In the genomic region with DNA sequence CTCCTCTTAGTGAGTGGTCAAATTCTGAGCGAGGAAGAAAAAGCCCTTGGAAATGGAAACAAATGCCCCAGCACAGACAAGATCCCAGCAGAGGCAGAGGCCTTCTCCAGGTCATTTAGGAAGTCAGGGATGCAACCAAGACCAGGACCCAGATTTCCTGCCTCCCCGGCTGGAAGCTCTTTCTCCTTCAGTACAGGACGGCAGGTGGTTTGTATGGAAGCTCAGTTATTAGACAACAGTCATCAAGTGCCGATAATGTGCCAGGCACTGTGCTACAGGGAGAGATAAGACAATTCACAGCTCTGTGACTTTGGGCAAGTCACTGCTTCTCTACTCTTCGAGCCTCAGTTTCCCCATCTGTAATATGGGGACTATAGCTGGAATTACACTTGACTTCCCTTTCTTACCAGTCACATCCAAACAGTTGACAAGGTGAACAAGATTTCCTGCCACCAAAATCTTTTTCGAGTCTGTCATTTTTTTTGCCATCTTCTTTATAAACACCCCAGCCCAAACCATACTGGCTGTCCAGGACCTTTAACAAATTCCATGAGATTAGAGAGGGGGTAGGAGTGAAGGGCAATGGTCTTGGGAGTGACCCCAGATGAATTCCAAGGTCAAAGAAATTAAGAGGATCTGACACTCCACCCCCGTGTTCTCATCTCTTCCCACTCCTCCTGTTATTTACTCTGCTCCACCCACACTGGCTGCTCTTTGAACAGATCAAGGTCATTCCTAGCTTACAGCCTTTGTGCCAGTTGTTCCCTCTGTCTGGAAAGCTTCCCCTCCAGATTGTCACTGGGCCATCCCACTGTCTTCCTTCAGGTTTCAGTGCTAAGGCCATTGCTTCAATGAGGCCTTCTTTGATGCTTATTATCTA, we compare ENCODE assay signal across 10 cellular contexts. TPM values are rescaled to one million over a fixed set of nuclear protein-coding genes. Genes with fewer than 3 reads are reported as not detected.
DNase-seq lines count a peak whose midpoint lies in the region; ATAC-seq and TF ChIP-seq lines count a peak whose summit lies in the region.
"Had no signal": no experiment of that assay in that cellular context is flagged by ENCODE, and none has a peak within 500 bp of the region (broad histone marks: within the 10 kb centered on the region; RNA-seq: fewer than 3 reads in every experiment).

No MANE protein-coding gene starts in this region.

- TF ChIP-seq CTCF in OCI-LY3 (IDR thresholded peaks at IDR 0.05; ENCODE audit: low read depth, low read length): no peak
- TF ChIP-seq CTCF in endothelial cell (IDR thresholded peaks at IDR 0.05; ENCODE audit: unreplicated experiment): no peak
- TF ChIP-seq CTCF in smooth muscle cell (IDR thresholded peaks at IDR 0.05; ENCODE audit: borderline replicate concordance, insufficient read depth, poor library complexity, severe bottlenecking): no peak
- TF ChIP-seq CTCF in gastroesophageal sphincter (IDR thresholded peaks at IDR 0.05): no peak

- H3K79me2 ChIP-seq in OCI-LY3 (ENCODE audit: low read length): no peaks in the 10 kb centered on the region
- H3K79me2 ChIP-seq in smooth muscle cell (ENCODE audit: low read depth): no peaks in the 10 kb centered on the region

- ATAC-seq in gastroesophageal sphincter (no peak), HG03108 (IDR thresholded peaks at IDR 0.05; ENCODE audit: unreplicated experiment) (no peak)

- TF ChIP-seq POLR2A in gastroesophageal sphincter (IDR thresholded peaks at IDR 0.05): no peak

- H2AFZ ChIP-seq in OCI-LY3 (ENCODE audit: low read depth, low read length) (0 out of 2 replicates have a peak overlapping the region, but pooled peaks have one; percentile 10), smooth muscle cell (ENCODE audit: low read depth) (no peak overlapping the region)

- WGBS in smooth muscle cell (ENCODE audit: low lambda C conversion rate): 77% methylated on average over 7 of the region's 7 CpGs
- 60 to 62% methylated on average over 4 to 7 of the region's 7 CpGs for WGBS in gastroesophageal sphincter (ENCODE audit: low coverage in 1 of 2), 2 donors

- H3K36me3 ChIP-seq in OCI-LY3 (replicated peaks; ENCODE audit: low read depth, low read length) (no peaks in the 10 kb centered on the region), smooth muscle cell (ENCODE audit: low read depth) (no peaks in the 10 kb centered on the region), gastroesophageal sphincter (no peaks in the 10 kb centered on the region)

- peaks cover 47% of the 10 kb centered on the region for H3K27me3 Mint-ChIP-seq in T-helper 2 cell treated with Interferon-gamma antibody and Interleukin-4, amounts not matched to agents 5 μg/mL and 100 μg/mL, for 36 hours (ENCODE audit: low read depth)
- peaks cover 16% of the 10 kb centered on the region for H3K27me3 Mint-ChIP-seq in endothelial cell (ENCODE audit: unreplicated experiment)

- H3K9me3 ChIP-seq in OCI-LY3 (ENCODE audit: insufficient read depth, low read length): no peaks in the 10 kb centered on the region
- no peaks in the 10 kb centered on the region for H3K9me3 ChIP-seq in smooth muscle cell (replicated peaks; ENCODE audit: low read depth)
- no peaks in the 10 kb centered on the region for H3K9me3 ChIP-seq in gastroesophageal sphincter
- H3K9me3 ChIP-seq: body of pancreas had no signal

- H3K4me3 Mint-ChIP-seq in T-helper 2 cell treated with Interferon-gamma antibody and Interleukin-4, amounts not matched to agents 5 μg/mL and 100 μg/mL, for 36 hours: peak overlapping the region; percentile 36
- H3K4me3 Mint-ChIP-seq in endothelial cell (ENCODE audit: unreplicated experiment): no peak overlapping the region

- no peaks in the 10 kb centered on the region for H4K20me1 ChIP-seq in OCI-LY3 (ENCODE audit: insufficient read depth, low read length)
- no peaks in the 10 kb centered on the region for H4K20me1 ChIP-seq in smooth muscle cell (ENCODE audit: low read depth)

- peaks cover 2% of the 10 kb centered on the region for H3K36me3 Mint-ChIP-seq in T-helper 2 cell treated with Interferon-gamma antibody and Interleukin-4, amounts not matched to agents 5 μg/mL and 100 μg/mL, for 36 hours (ENCODE audit: low read depth)
- peaks cover 13% of the 10 kb centered on the region for H3K36me3 Mint-ChIP-seq in endothelial cell (ENCODE audit: low read depth, unreplicated experiment)

- peak overlapping the region; percentile 81 for H3K4me2 ChIP-seq in OCI-LY3 (ENCODE audit: low read length)
- H3K4me2 ChIP-seq in smooth muscle cell: peak overlapping the region; percentile 76

- H3K9ac ChIP-seq in OCI-LY3 (ENCODE audit: low read length) (no peak overlapping the region), smooth muscle cell (ENCODE audit: low read depth) (no peak overlapping the region)

- H3K27ac Mint-ChIP-seq in T-helper 2 cell treated with Interferon-gamma antibody and Interleukin-4, amounts not matched to agents 5 μg/mL and 100 μg/mL, for 36 hours: no peak overlapping the region
- H3K27ac Mint-ChIP-seq in endothelial cell (ENCODE audit: unreplicated experiment): peak overlapping the region; percentile 44

- H3F3A ChIP-seq in smooth muscle cell (ENCODE audit: low read depth): no peaks in the 10 kb centered on the region

- no peak for TF ChIP-seq EP300 in gastroesophageal sphincter (IDR thresholded peaks at IDR 0.05)

- H3K9me3 Mint-ChIP-seq in T-helper 2 cell treated with Interferon-gamma antibody and Interleukin-4, amounts not matched to agents 5 μg/mL and 100 μg/mL, for 36 hours: no peaks in the 10 kb centered on the region
- H3K9me3 Mint-ChIP-seq in endothelial cell (ENCODE audit: unreplicated experiment): no peaks in the 10 kb centered on the region

- no peak overlapping the region for H3K27ac ChIP-seq in OCI-LY3 (ENCODE audit: low read length)
- no peak overlapping the region for H3K27ac ChIP-seq in smooth muscle cell (ENCODE audit: low read depth)
- H3K27ac ChIP-seq in gastroesophageal sphincter: no peak overlapping the region
- H3K27ac ChIP-seq: body of pancreas had no signal

- H3K4me1 Mint-ChIP-seq in T-helper 2 cell treated with Interferon-gamma antibody and Interleukin-4, amounts not matched to agents 5 μg/mL and 100 μg/mL, for 36 hours (ENCODE audit: low read depth): peaks cover 29% of the 10 kb centered on the region
- H3K4me1 Mint-ChIP-seq in endothelial cell (ENCODE audit: unreplicated experiment): peaks cover 7% of the 10 kb centered on the region

- peaks cover 10% of the 10 kb centered on the region for H3K4me1 ChIP-seq in OCI-LY3 (ENCODE audit: low read length)
- peaks cover 6% of the 10 kb centered on the region for H3K4me1 ChIP-seq in smooth muscle cell (ENCODE audit: low read depth)
- peaks cover 0 to 19% (median 12%) of the 10 kb centered on the region in 3 donors for H3K4me1 ChIP-seq in gastroesophageal sphincter

- H3K27me3 ChIP-seq in OCI-LY3 (ENCODE audit: low read depth, low read length) (peaks cover 11% of the 10 kb centered on the region; the same call in 1 of the 2 replicates), smooth muscle cell (ENCODE audit: low read depth) (no peaks in the 10 kb centered on the region), gastroesophageal sphincter (peaks cover 100% of the 10 kb centered on the region)

- DNase-seq in T-helper 2 cell treated with Interferon-gamma antibody and Interleukin-4, amounts not matched to agents 5 μg/mL and 100 μg/mL, for 36 hours (ENCODE audit: low spot score): no peak
- DNase-seq in T-helper 2 cell (no peak), endothelial cell (ENCODE audit: low spot score) (no peak), smooth muscle cell (lab: John Stamatoyannopoulos, UW; ENCODE audit: unreplicated experiment) (no peak), UCSD-AML1 (lab: John Stamatoyannopoulos, UW; ENCODE audit: unreplicated experiment) (no peak)

- H3K4me3 ChIP-seq in OCI-LY3 (ENCODE audit: low read length) (peak overlapping the region; percentile 68), smooth muscle cell (no peak overlapping the region), gastroesophageal sphincter (no peak overlapping the region)
- H3K4me3 ChIP-seq: body of pancreas had no signal

RNA-seq across cellular contexts. Expression of a gene that starts 6.0 kb away (rescaled TPM):
- total RNA-seq in endothelial cell (ENCODE audit: unreplicated experiment) (9.7 TPM), smooth muscle cell (4.9 and 6.3 TPM in 2 replicates), gastroesophageal sphincter (1 to 10 TPM in 2 of 4 donors, under 1 TPM in 1, not detected in 1; 0.15 to 3.9 (median 1.2) TPM)
- 5.9 and 27.2 TPM in 2 replicates for polyA plus RNA-seq in smooth muscle cell
- polyA plus RNA-seq: AG04450 had no signal

RNA-seq across cellular contexts. Expression of a gene that starts 14.3 kb away (rescaled TPM):
- total RNA-seq in endothelial cell (ENCODE audit: unreplicated experiment): 8.8 TPM
- 0.09 and 0.40 TPM in 2 replicates for total RNA-seq in smooth muscle cell
- 1.2 and 1.3 TPM in 2 replicates for polyA plus RNA-seq in smooth muscle cell
- not detected for total RNA-seq in gastroesophageal sphincter
- total RNA-seq: body of pancreas had no signal

RNA-seq across cellular contexts. Expression of a gene that starts 42.8 kb away (rescaled TPM):
- total RNA-seq in endothelial cell (ENCODE audit: unreplicated experiment): 22.9 TPM
- total RNA-seq in smooth muscle cell: 11.2 and 11.6 TPM in 2 replicates
- 14.2 and 20.7 TPM in 2 replicates for polyA plus RNA-seq in smooth muscle cell
- total RNA-seq in gastroesophageal sphincter: 10 to 100 TPM in 3 of 4 donors, 1 to 10 TPM in 1; 7.5 to 17.9 (median 16.5) TPM
